10 cellular contexts compared by ENCODE assay signal in genomic region chr2:102141011-102141914, GRCh38. TPM values are rescaled to one million over a fixed set of nuclear protein-coding genes. Genes with fewer than 3 reads are reported as not detected.
A peak's percentile ranks its signal among the peaks of the same experiment; 100 is the strongest.
DNase-seq lines count a peak whose midpoint lies in the region; ATAC-seq and TF ChIP-seq lines count a peak whose summit lies in the region.
"Had no signal": no experiment of that assay in that cellular context is flagged by ENCODE, and none has a peak within 500 bp of the region (broad histone marks: within the 10 kb centered on the region; RNA-seq: fewer than 3 reads in every experiment).

No MANE protein-coding gene starts in this region.

- DNase-seq in AG08395 (ENCODE audit: low spot score) (peak; percentile 80), LHCN-M2 (ENCODE audit: low read depth) (peak; percentile 68), fibroblast of mammary gland (ENCODE audit: low read depth) (peak; percentile 99), omental fat pad (ENCODE audit: low spot score) (no peak), NCI-H1105 treated with DMSO at 0.1 percent for 48 hours (lab: John Stamatoyannopoulos, UW) (no peak), Calu3 (no peak), superior temporal gyrus (ENCODE audit: extremely low spot score) (no peak), NCI-H1048 (lab: John Stamatoyannopoulos, UW) (no peak)
- DNase-seq: activated CD8-positive, alpha-beta memory T cell treated with anti-CD3 and anti-CD28 coated beads for 24 hours; DMS153 had no signal

- no peak overlapping the region for H3K4me3 Mint-ChIP-seq in Calu3 (ENCODE audit: low read depth, unreplicated experiment)

- no peak for TF ChIP-seq CTCF in fibroblast of mammary gland (conservative IDR thresholded peaks at IDR 0.05; ENCODE audit: control insufficient read depth, insufficient read depth, low read depth, low read length)
- TF ChIP-seq CTCF in omental fat pad (IDR thresholded peaks at IDR 0.05): no peak
- TF ChIP-seq CTCF in Calu3 (IDR thresholded peaks at IDR 0.05; ENCODE audit: unreplicated experiment): no peak

- intact Hi-C loops in Calu3 (cut with micrococcal nuclease; ENCODE audit: unreplicated experiment): no loop called here

- peaks cover 18% of the 10 kb centered on the region for H3K4me1 Mint-ChIP-seq in Calu3 (ENCODE audit: low read depth, unreplicated experiment)

- H3K36me3 Mint-ChIP-seq in Calu3 (ENCODE audit: insufficient read depth, unreplicated experiment): peaks cover 10% of the 10 kb centered on the region

- peaks cover 4% of the 10 kb centered on the region for H3K9me3 Mint-ChIP-seq in Calu3 (ENCODE audit: low read depth, unreplicated experiment)

- H3K4me3 ChIP-seq in fibroblast of mammary gland (ENCODE audit: control insufficient read depth, low read depth, low read length): peak overlapping the region; percentile 76

- CTCF ChIA-PET in Calu3 (lab: Charles Lee): interaction anchor here (1.0 to 1.6 kb wide), 4 partner anchors 15 to 121 kb away, joined by 3 to 9 read pairs (median 4); no protein-coding TSS in a partner anchor

- H3K27ac Mint-ChIP-seq in Calu3 (ENCODE audit: unreplicated experiment): no peak overlapping the region

- ATAC-seq in omental fat pad (ENCODE audit: low FRiP score): peak; percentile 39

- BruUV-seq in Calu3 (replicated peaks; lab: Mats Ljungman, UMichigan): no TSS peak

- no peaks in the 10 kb centered on the region for H3K27me3 Mint-ChIP-seq in Calu3 (ENCODE audit: unreplicated experiment)

RNA-seq across cellular contexts. Expression of gene IL1R1, which starts 1.3 kb away (rescaled TPM):
- total RNA-seq in LHCN-M2 (2014; rRNA removed) (39.0 and 42.7 TPM in 2 replicates), omental fat pad (100 to 1,000 TPM; 167 to 541 (median 270) TPM), Calu3 (2022) (6.2 and 8.7 TPM in 2 replicates)
- 7.7 TPM for polyA plus RNA-seq in LHCN-M2 (2012)

RNA-seq across cellular contexts. Expression of gene IL1RL2, which starts 45.6 kb away (rescaled TPM):
- total RNA-seq in LHCN-M2 (2014; rRNA removed) (0.57 and 1.2 TPM in 2 replicates), omental fat pad (1 to 10 TPM in 3 of 4 donors, under 1 TPM in 1; 0.31 to 5.3 (median 2.1) TPM), Calu3 (2022) (0.68 and 0.73 TPM in 2 replicates)
- 0.23 TPM for polyA plus RNA-seq in LHCN-M2 (2012)

Comparison
In these comparisons a context has a peak if more than half of its experiments do, and no peak if none do; other contexts are left out.
1. DNase-seq: peak in AG08395 (single experiment), LHCN-M2 (single experiment) and fibroblast of mammary gland (single experiment); none in omental fat pad (single experiment), NCI-H1105 treated with DMSO at 0.1 percent for 48 hours (single experiment), Calu3 (single experiment), superior temporal gyrus (single experiment) and NCI-H1048 (single experiment).